ENCODE assay signal across 19 cellular contexts in the genomic region with DNA sequence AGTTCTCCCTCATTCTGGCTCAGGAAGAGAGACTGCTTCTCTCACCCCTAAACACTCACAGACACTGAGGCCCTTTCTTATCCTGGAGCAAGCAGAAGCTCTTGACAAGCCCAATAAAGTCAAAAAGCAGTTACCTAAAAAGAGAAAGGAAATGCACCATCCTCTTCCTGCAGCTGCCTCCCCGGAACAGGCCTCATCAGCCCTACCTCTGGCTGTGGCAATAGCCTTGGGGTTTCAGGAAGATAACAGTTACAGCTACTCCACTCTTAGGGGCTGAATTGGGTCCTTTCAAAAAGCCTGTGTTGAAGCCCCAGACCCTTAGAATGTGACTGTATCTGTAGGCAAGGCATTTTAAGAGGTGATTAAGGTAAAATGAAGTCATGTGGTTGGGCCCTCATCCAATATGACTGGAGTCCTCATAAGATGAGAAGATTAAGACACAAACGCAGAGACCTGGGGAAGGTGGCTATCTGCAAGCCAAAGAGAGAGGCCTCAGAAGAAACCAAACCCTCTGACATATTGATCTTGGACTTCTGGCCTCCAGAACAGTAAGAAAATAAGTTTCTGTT. TPM values are rescaled to one million over a fixed set of nuclear protein-coding genes. Genes with fewer than 3 reads are reported as not detected.
"Had no signal": no experiment of that assay in that cellular context is flagged by ENCODE, and none has a peak within 500 bp of the region (broad histone marks: within the 10 kb centered on the region; RNA-seq: fewer than 3 reads in every experiment).

No MANE protein-coding gene starts in this region.

- ATAC-seq: gastrocnemius medialis, heart right ventricle, left ventricle myocardium superior had no signal

- H3K4me3 ChIP-seq: gastrocnemius medialis, heart right ventricle, pancreas, thyroid gland, uterus had no signal

- H3K4me3 Mint-ChIP-seq: activated naive CD4-positive, alpha-beta T cell treated with anti-CD3 and anti-CD28 coated beads, Interleukin-2, amount 50 U/mL, for 24 hours; brain; central memory CD8-positive, alpha-beta T cell; neural crest cell had no signal

- H3K4me1 Mint-ChIP-seq: central memory CD8-positive, alpha-beta T cell; neural crest cell had no signal

- H3K4me1 ChIP-seq: uterus had no signal

- H3K9me3 ChIP-seq: pancreas, thyroid gland had no signal

- H3K36me3 Mint-ChIP-seq: brain had no signal

- H3K27ac Mint-ChIP-seq: activated naive CD4-positive, alpha-beta T cell treated with anti-CD3 and anti-CD28 coated beads, Interleukin-2, amount 50 U/mL, for 24 hours; activated T-helper 2 cell treated with anti-CD3 and anti-CD28 coated beads, Interferon-gamma antibody, Interleukin-2, Interleukin-4, amounts not matched to agents 10 μg/mL and 5 μg/mL and 100 μg/mL, durations not matched to agents 14 hours and 24 hours and 36 hours; brain had no signal

- H3K9me3 Mint-ChIP-seq: activated naive CD4-positive, alpha-beta T cell treated with anti-CD3 and anti-CD28 coated beads, Interleukin-2, amount 50 U/mL, for 24 hours had no signal

- DNase-seq: activated CD4-positive, alpha-beta T cell treated with anti-CD3 and anti-CD28 coated beads for 1 hour; activated CD8-positive, alpha-beta memory T cell treated with anti-CD3 and anti-CD28 coated beads for 24 hours; cortex of kidney; effector CD8-positive, alpha-beta T cell; gastrocnemius medialis; heart right ventricle; left ventricle myocardium superior; mesenchymal stem cell; pancreas; stimulated activated CD4-positive, alpha-beta T cell treated with anti-CD3 and anti-CD28 coated beads, Interleukin-15, amount 100 ng/mL, for 24 hours; thyroid gland; uterus had no signal

- H3K36me3 ChIP-seq: gastrocnemius medialis, heart right ventricle, pancreas, thyroid gland, uterus had no signal

- H3K27me3 ChIP-seq: gastrocnemius medialis, pancreas, thyroid gland, uterus had no signal

- H3K27ac ChIP-seq: gastrocnemius medialis, thyroid gland, uterus had no signal

- H3K27me3 Mint-ChIP-seq: central memory CD8-positive, alpha-beta T cell had no signal

RNA-seq across cellular contexts. Expression of a gene that starts 3.5 kb away (rescaled TPM):
- total RNA-seq: kidney epithelial cell, neural crest cell, renal cortical epithelial cell, uterus had no signal

RNA-seq across cellular contexts. Expression of a gene that starts 34.3 kb away (rescaled TPM):
- total RNA-seq: neural crest cell had no signal
